Comparison of ENCODE assay signal across 10 cellular contexts in genomic region chr10:79179404-79180309, GRCh38.
A peak's percentile ranks its signal among the peaks of the same experiment; 100 is the strongest.
DNase-seq lines count a peak whose midpoint lies in the region; ATAC-seq, FAIRE-seq and TF ChIP-seq lines count a peak whose summit lies in the region.
"Had no signal": no experiment of that assay in that cellular context is flagged by ENCODE, and none has a peak within 500 bp of the region (broad histone marks: within the 10 kb centered on the region; RNA-seq: fewer than 3 reads in every experiment).

No MANE protein-coding gene starts in this region.

- CTCF ChIA-PET in endothelial cell of umbilical vein (lab: Charles Lee) = interaction anchor here (4.7 kb wide), 1 partner anchor 16 kb away, joined by 26 read pairs; no protein-coding TSS in a partner anchor

- H3K9me1 ChIP-seq in endothelial cell of umbilical vein (replicated peaks; ENCODE audit: control insufficient read depth, extremely low read depth, insufficient read depth, low read length) = no peaks in the 10 kb centered on the region

- TF ChIP-seq CTCF in endothelial cell of umbilical vein (IDR thresholded peaks at IDR 0.05; ENCODE audit: extremely low read depth in 1 of 2, insufficient read depth in 1 of 2, low read depth in 1 of 2, low read length in 2 of 2) (peak in 1 of 2 donors; percentile 27), coronary artery (IDR thresholded peaks at IDR 0.05) (no peak)

- intact Hi-C loops in endothelial cell of umbilical vein (cut with micrococcal nuclease) = loop anchor here (5.0 kb wide), 1 partner anchor 112 kb away; the partner anchor contains the start of gene ZMIZ1

- no peak overlapping the region for H3K4me2 ChIP-seq in endothelial cell of umbilical vein (ENCODE audit: insufficient read depth, low read length)

- POLR2A ChIA-PET in endothelial cell of umbilical vein (lab: Charles Lee) = no interaction called here

- in situ Hi-C loops in KBM-7 (cut with MboI; ENCODE audit: low pct_unique_long_range_greater_than_20kb, low sequenced_read_pairs) = loop anchor here (25.0 kb wide), 1 partner anchor 1142 kb away; the partner anchor contains the start of genes POLR3A and RPS24

- H3K4me1 ChIP-seq in endothelial cell of umbilical vein (ENCODE audit: control insufficient read depth, extremely low read depth, insufficient read depth, low read length) = peaks cover 66% of the 10 kb centered on the region

- H3K36me3 Mint-ChIP-seq in T-helper 17 cell (ENCODE audit: low read depth) = no peaks in the 10 kb centered on the region

- dilution Hi-C loops in endothelial cell of umbilical vein (cut with MboI; ENCODE audit: extremely low pct_ligation_motif_present, low sequenced_read_pairs) = no loop called here

- FAIRE-seq in endothelial cell of umbilical vein (lab: Jason Lieb, UNC) = no peak

- H3K79me2 ChIP-seq in endothelial cell of umbilical vein (ENCODE audit: control insufficient read depth, insufficient read depth, low read length) = no peaks in the 10 kb centered on the region

- no peaks in the 10 kb centered on the region for H3K27me3 Mint-ChIP-seq in T-helper 17 cell

- peaks cover 16% of the 10 kb centered on the region for H3K4me1 Mint-ChIP-seq in T-helper 17 cell

- DNase-seq in Daoy (ENCODE audit: low read depth) (peak; percentile 29), NCI-H2227 (lab: John Stamatoyannopoulos, UW; ENCODE audit: unreplicated experiment) (peak; percentile 90), endothelial cell of umbilical vein (ENCODE audit: low read depth, low spot score) (peak; percentile 43), renal cortical epithelial cell (ENCODE audit: low read depth) (peak; percentile 38), NCI-H446 treated with DMSO at 0.1 percent for 48 hours (lab: John Stamatoyannopoulos, UW) (no peak), T-helper 17 cell (no peak), coronary artery (ENCODE audit: low spot score) (no peak), KBM-7 (no peak)
- DNase-seq: activated naive CD4-positive, alpha-beta T cell treated with anti-CD3 and anti-CD28 coated beads, Interleukin-2, amount 50 U/mL, for 16 hours; stimulated activated CD4-positive, alpha-beta T cell treated with anti-CD3 and anti-CD28 coated beads, Interleukin-4, amount 100 ng/mL, for 1 hour had no signal

- H3K9ac ChIP-seq in endothelial cell of umbilical vein (replicated peaks; ENCODE audit: extremely low read depth, insufficient read depth, low read length) = no peak overlapping the region

- TF ChIP-seq POLR2A in endothelial cell of umbilical vein (IDR thresholded peaks at IDR 0.05; ENCODE audit: low read depth, low read length) = no peak

- no peaks in the 10 kb centered on the region for H4K20me1 ChIP-seq in endothelial cell of umbilical vein (replicated peaks; ENCODE audit: control insufficient read depth, extremely low read depth, insufficient read depth, low read length)

- H3K36me3 ChIP-seq in endothelial cell of umbilical vein (ENCODE audit: control insufficient read depth in 2 of 2, extremely low read depth in 1 of 2, insufficient read depth in 2 of 2, low read length in 2 of 2) = no peaks in the 10 kb centered on the region

- peak overlapping the region; percentile 47 for H3K27ac ChIP-seq in endothelial cell of umbilical vein (ENCODE audit: insufficient read depth, low read depth, low read length)
- peak overlapping the region in 1 of 2 donors; percentile 69 for H3K27ac ChIP-seq in coronary artery

- no peak for ATAC-seq in T-helper 17 cell

- H3K27me3 ChIP-seq in endothelial cell of umbilical vein (ENCODE audit: control insufficient read depth in 2 of 2, insufficient read depth in 2 of 2, low read length in 2 of 2) = no peaks in the 10 kb centered on the region

- H3K27ac Mint-ChIP-seq in T-helper 17 cell = no peak overlapping the region

- no peak overlapping the region for H3K4me3 ChIP-seq in endothelial cell of umbilical vein (replicated peaks in 1 of 3; ENCODE audit: insufficient read depth in 1 of 3, low read depth in 1 of 3, low read length in 3 of 3)
- H3K4me3 ChIP-seq in coronary artery = no peak overlapping the region

- no peak overlapping the region for H2AFZ ChIP-seq in endothelial cell of umbilical vein (ENCODE audit: low read depth, low read length)

- BruUV-seq in endothelial cell of umbilical vein (replicated peaks; lab: Mats Ljungman, UMichigan) = no TSS peak

- H3K4me3 Mint-ChIP-seq in T-helper 17 cell = no peak overlapping the region

- H3K9me3 ChIP-seq in endothelial cell of umbilical vein (replicated peaks; ENCODE audit: control insufficient read depth, insufficient read depth, low read length) = no peaks in the 10 kb centered on the region
- H3K9me3 ChIP-seq in T-helper 17 cell (ENCODE audit: control insufficient read depth, low read length, poor library complexity, severe bottlenecking) = no peaks in the 10 kb centered on the region

TF ChIP-seq in endothelial cell of umbilical vein, 7 proteins besides CTCF, POLR2A, EP300 and RAD21:
- TF ChIP-seq JUN (IDR thresholded peaks at IDR 0.05; ENCODE audit: borderline replicate concordance, insufficient read depth, insufficient read length, low read depth) = no peak
- TF ChIP-seq MYC (IDR thresholded peaks at IDR 0.05; ENCODE audit: low read depth, low read length) = no peak
- no peak for TF ChIP-seq FOS (IDR thresholded peaks at IDR 0.05; ENCODE audit: borderline replicate concordance, insufficient read depth, low read length)
- TF ChIP-seq GATA2 (IDR thresholded peaks at IDR 0.05; ENCODE audit: insufficient read depth, insufficient read length, low read depth, low read length) = no peak
- no peak for TF ChIP-seq EZH2 (IDR thresholded peaks at IDR 0.05; ENCODE audit: borderline replicate concordance, low read depth, low read length, severe bottlenecking)
- TF ChIP-seq MAX (IDR thresholded peaks at IDR 0.05; ENCODE audit: insufficient read depth, insufficient read length) = no peak
- no peak for TF ChIP-seq POLR2AphosphoS5 (IDR thresholded peaks at IDR 0.05; ENCODE audit: insufficient read depth, low read depth, low read length)

Comparison
In these comparisons a context has a peak if more than half of its experiments do, and no peak if none do; other contexts are left out.
1. DNase-seq: peak in Daoy (single experiment), NCI-H2227 (single experiment), endothelial cell of umbilical vein (single experiment) and renal cortical epithelial cell (single experiment); none in NCI-H446 treated with DMSO at 0.1 percent for 48 hours (single experiment), T-helper 17 cell (0 of 3), coronary artery (single experiment) and KBM-7 (single experiment).